ENCODE assay signal across 12 cellular contexts in genomic region chr19:56838680-56838929, GRCh38. TPM values are rescaled to one million over a fixed set of nuclear protein-coding genes. Genes with fewer than 3 reads are reported as not detected.
A peak's percentile ranks its signal among the peaks of the same experiment; 100 is the strongest.
DNase-seq lines count a peak whose midpoint lies in the region; ATAC-seq and TF ChIP-seq lines count a peak whose summit lies in the region.
"Had no signal": no experiment of that assay in that cellular context is flagged by ENCODE, and none has a peak within 500 bp of the region (broad histone marks: within the 10 kb centered on the region; RNA-seq: fewer than 3 reads in every experiment).

No MANE protein-coding gene starts in this region.

- TF ChIP-seq CTCF in omental fat pad (IDR thresholded peaks at IDR 0.05) (no peak), transverse colon (IDR thresholded peaks at IDR 0.05) (no peak), brain microvascular endothelial cell (IDR thresholded peaks at IDR 0.05; ENCODE audit: low read depth, low read length, missing control alignments) (no peak), PC-9 (conservative IDR thresholded peaks at IDR 0.05) (no peak)

- no peaks in the 10 kb centered on the region for H3K27me3 ChIP-seq in esophagus (ENCODE audit: control insufficient read depth in 1 of 2, insufficient read depth in 2 of 2, low read length in 2 of 2)
- no peaks in the 10 kb centered on the region for H3K27me3 ChIP-seq in transverse colon
- H3K27me3 ChIP-seq in brain microvascular endothelial cell (replicated peaks): no peaks in the 10 kb centered on the region
- no peaks in the 10 kb centered on the region for H3K27me3 ChIP-seq in PC-9 (ENCODE audit: insufficient read depth, low read depth)

- H3K9me3 Mint-ChIP-seq in activated CD8-positive, alpha-beta memory T cell treated with anti-CD3 and anti-CD28 coated beads, Interleukin-2, amount 10 ng/mL, durations not matched to agents 7 days and 5 days (ENCODE audit: low read depth): peaks cover 31% of the 10 kb centered on the region

- H3K27ac Mint-ChIP-seq in activated CD8-positive, alpha-beta memory T cell treated with anti-CD3 and anti-CD28 coated beads, Interleukin-2, amount 10 ng/mL, durations not matched to agents 7 days and 5 days: no peak overlapping the region
- H3K27ac Mint-ChIP-seq: activated naive CD4-positive, alpha-beta T cell treated with anti-CD3 and anti-CD28 coated beads, Interleukin-2, amount 10 ng/mL, durations not matched to agents 7 days and 5 days had no signal

- CTCF ChIA-PET in activated CD8-positive, alpha-beta memory T cell treated with anti-CD3 and anti-CD28 coated beads, Interleukin-2, amount 10 ng/mL, durations not matched to agents 7 days and 5 days (lab: Charles Lee): no interaction called here
- CTCF ChIA-PET in PC-9 (lab: Charles Lee): no interaction called here

- in situ Hi-C loops in transverse colon (cut with MboI; ENCODE audit: low pct_ligation_motif_present in 1 of 4, low pct_unique_long_range_greater_than_20kb in 1 of 4, low sequenced_read_pairs in 3 of 4) (no loop called here), brain microvascular endothelial cell (cut with HindIII; ENCODE audit: low pct_ligation_motif_present, low sequenced_read_pairs) (no loop called here)

- DNase-seq in activated CD8-positive, alpha-beta memory T cell treated with anti-CD3 and anti-CD28 coated beads, Interleukin-2, amount 10 ng/mL, durations not matched to agents 7 days and 5 days: no peak
- no peak for DNase-seq in activated CD8-positive, alpha-beta memory T cell treated with anti-CD3 and anti-CD28 coated beads for 24 hours
- DNase-seq in omental fat pad (ENCODE audit: low spot score) (peak; percentile 77), transverse colon (no peak), brain microvascular endothelial cell (no peak), PC-9 (no peak), SKM-1 treated with dmso at 0.1 percent for 144 hours (lab: John Stamatoyannopoulos, UW; ENCODE audit: unreplicated experiment) (no peak)
- DNase-seq: activated CD4-positive, alpha-beta T cell treated with anti-CD3 and anti-CD28 coated beads for 1 hour; activated naive CD4-positive, alpha-beta T cell treated with anti-CD3 and anti-CD28 coated beads, Interleukin-2, amount 10 ng/mL, durations not matched to agents 7 days and 5 days had no signal

- H3K4me1 Mint-ChIP-seq in activated CD8-positive, alpha-beta memory T cell treated with anti-CD3 and anti-CD28 coated beads, Interleukin-2, amount 10 ng/mL, durations not matched to agents 7 days and 5 days: peaks cover 2% of the 10 kb centered on the region
- H3K4me1 Mint-ChIP-seq: activated naive CD4-positive, alpha-beta T cell treated with anti-CD3 and anti-CD28 coated beads, Interleukin-2, amount 10 ng/mL, durations not matched to agents 7 days and 5 days had no signal

- no peaks in the 10 kb centered on the region for H3K79me2 ChIP-seq in PC-9 (ENCODE audit: low read depth)

- no TSS peak for BruUV-seq in PC-9 (replicated peaks; lab: Mats Ljungman, UMichigan)

- peaks cover 5% of the 10 kb centered on the region for H3K27me3 Mint-ChIP-seq in activated CD8-positive, alpha-beta memory T cell treated with anti-CD3 and anti-CD28 coated beads, Interleukin-2, amount 10 ng/mL, durations not matched to agents 7 days and 5 days
- H3K27me3 Mint-ChIP-seq: activated naive CD4-positive, alpha-beta T cell treated with anti-CD3 and anti-CD28 coated beads, Interleukin-2, amount 10 ng/mL, durations not matched to agents 7 days and 5 days had no signal

- H3K4me3 ChIP-seq in esophagus (ENCODE audit: low read depth in 1 of 2, low read length in 2 of 2) (peak overlapping the region; percentile 24 to 35), transverse colon (peak overlapping the region; percentile 6 to 33 (median 10)), brain microvascular endothelial cell (ENCODE audit: low read depth, low read length) (no peak overlapping the region), PC-9 (no peak overlapping the region)
- H3K4me3 ChIP-seq: A549 had no signal

- H3K36me3 ChIP-seq in esophagus (ENCODE audit: control insufficient read depth in 2 of 2, insufficient read depth in 2 of 2, low read length in 1 of 2): no peaks in the 10 kb centered on the region
- no peaks in the 10 kb centered on the region for H3K36me3 ChIP-seq in transverse colon
- H3K36me3 ChIP-seq in brain microvascular endothelial cell (replicated peaks): no peaks in the 10 kb centered on the region
- H3K36me3 ChIP-seq in PC-9 (ENCODE audit: low read depth): no peaks in the 10 kb centered on the region

- ATAC-seq in activated CD8-positive, alpha-beta memory T cell treated with anti-CD3 and anti-CD28 coated beads, Interleukin-2, amount 10 ng/mL, durations not matched to agents 7 days and 5 days: peak; percentile 16
- ATAC-seq in omental fat pad (ENCODE audit: low FRiP score): no peak
- ATAC-seq: A549 had no signal

- no peaks in the 10 kb centered on the region for H4K20me1 ChIP-seq in PC-9 (ENCODE audit: insufficient read depth)

- H3K4me3 Mint-ChIP-seq in activated CD8-positive, alpha-beta memory T cell treated with anti-CD3 and anti-CD28 coated beads, Interleukin-2, amount 10 ng/mL, durations not matched to agents 7 days and 5 days: no peak overlapping the region
- H3K4me3 Mint-ChIP-seq: activated naive CD4-positive, alpha-beta T cell treated with anti-CD3 and anti-CD28 coated beads, Interleukin-2, amount 10 ng/mL, durations not matched to agents 7 days and 5 days had no signal

- H3F3A ChIP-seq in PC-9 (ENCODE audit: insufficient read depth, low read depth): no peaks in the 10 kb centered on the region

- H3K36me3 Mint-ChIP-seq in activated CD8-positive, alpha-beta memory T cell treated with anti-CD3 and anti-CD28 coated beads, Interleukin-2, amount 10 ng/mL, durations not matched to agents 7 days and 5 days: peaks cover 8% of the 10 kb centered on the region

- H3K27ac ChIP-seq in esophagus (ENCODE audit: low read depth in 2 of 2, low read length in 1 of 2) (peak overlapping the region; percentile 52 to 88), transverse colon (peak overlapping the region; percentile 66 to 87 (median 74)), brain microvascular endothelial cell (no peak overlapping the region), PC-9 (no peak overlapping the region)
- H3K27ac ChIP-seq: A549 had no signal

- POLR2A ChIA-PET in PC-9 (lab: Charles Lee; ENCODE audit: unreplicated experiment): no interaction called here

- H2AFZ ChIP-seq in PC-9: no peak overlapping the region

- 51 to 55% methylated on average over 15 of the region's 15 CpGs for WGBS in esophagus, 2 donors
- WGBS in transverse colon (ENCODE audit: low coverage in 1 of 2), 2 donors: 84% methylated on average over 15 of the region's 15 CpGs; no CpG with 5 or more reads in 1 of the 2 donors

- H3K4me2 ChIP-seq in PC-9: no peak overlapping the region
- H3K4me2 ChIP-seq: A549 had no signal

- no peak for TF ChIP-seq POLR2A in transverse colon (IDR thresholded peaks at IDR 0.05)

- no peaks in the 10 kb centered on the region for H3K9me2 ChIP-seq in PC-9 (ENCODE audit: insufficient read depth)

- H3K4me1 ChIP-seq in esophagus (ENCODE audit: control insufficient read depth in 2 of 2, insufficient read depth in 2 of 2, low read length in 1 of 2) (no peaks in the 10 kb centered on the region), transverse colon (no peaks in the 10 kb centered on the region), PC-9 (replicated peaks; ENCODE audit: insufficient read depth) (no peaks in the 10 kb centered on the region)
- H3K4me1 ChIP-seq: A549 had no signal

- H3K9me3 ChIP-seq in esophagus (ENCODE audit: control insufficient read depth in 2 of 2, insufficient read depth in 1 of 2, low read depth in 1 of 2, low read length in 1 of 2) (peaks cover 15 to 43% of the 10 kb centered on the region in 2 donors), transverse colon (peaks cover 0 to 14% of the 10 kb centered on the region in 2 donors), PC-9 (ENCODE audit: insufficient read depth, low read depth) (peaks cover 5% of the 10 kb centered on the region; the same call in 1 of the 2 replicates)

- no peak for TF ChIP-seq EP300 in transverse colon (IDR thresholded peaks at IDR 0.05; ENCODE audit: low read depth)

- intact Hi-C loops in transverse colon (cut with DNase I; ENCODE audit: low total_unique reads) (no loop called here), PC-9 (cut with micrococcal nuclease; ENCODE audit: unreplicated experiment) (no loop called here)

RNA-seq across cellular contexts. Expression of gene PEG3, which starts 1.9 kb away (rescaled TPM):
- not detected for total RNA-seq in activated CD8-positive, alpha-beta memory T cell treated with anti-CD3 and anti-CD28 coated beads, Interleukin-2, amount 10 ng/mL, durations not matched to agents 7 days and 5 days
- polyA plus RNA-seq in esophagus: under 1 TPM; 0.52 to 0.63 TPM
- total RNA-seq in omental fat pad (1 to 10 TPM; 6.5 to 8.8 (median 7.3) TPM), transverse colon (1 to 10 TPM in 3 of 4 donors, under 1 TPM in 1; 0.80 to 6.7 (median 3.4) TPM), PC-9 (2021) (not detected in 2 replicates)
- total RNA-seq: HT1080 had no signal
- polyA plus RNA-seq: A549 had no signal

RNA-seq across cellular contexts. Expression of gene ZIM2, which starts 1.9 kb away (rescaled TPM):
- total RNA-seq in activated CD8-positive, alpha-beta memory T cell treated with anti-CD3 and anti-CD28 coated beads, Interleukin-2, amount 10 ng/mL, durations not matched to agents 7 days and 5 days: not detected
- under 1 TPM in 1 of 2 donors, not detected in 1; 0.01 TPM for polyA plus RNA-seq in esophagus
- under 1 TPM in 2 of 4 donors, not detected in 2; 0.36 to 0.88 TPM for total RNA-seq in omental fat pad
- 1 to 10 TPM in 2 of 4 donors, under 1 TPM in 1, not detected in 1; 0.16 to 2.2 (median 1.2) TPM for total RNA-seq in transverse colon
- total RNA-seq in PC-9 (2021): not detected in 2 replicates
- total RNA-seq: HT1080 had no signal
- polyA plus RNA-seq: A549 had no signal

Comparison
In these comparisons a context has a peak if more than half of its experiments do, and no peak if none do; other contexts are left out.
1. H3K27ac ChIP-seq: peak in esophagus (2 of 2) and transverse colon (4 of 4); none in brain microvascular endothelial cell (single experiment) and PC-9 (single experiment).
2. H3K4me3 ChIP-seq: peak in esophagus (2 of 2) and transverse colon (4 of 4); none in brain microvascular endothelial cell (single experiment) and PC-9 (single experiment).